ENCODE assay signal across 1 cellular context in the genomic region with DNA sequence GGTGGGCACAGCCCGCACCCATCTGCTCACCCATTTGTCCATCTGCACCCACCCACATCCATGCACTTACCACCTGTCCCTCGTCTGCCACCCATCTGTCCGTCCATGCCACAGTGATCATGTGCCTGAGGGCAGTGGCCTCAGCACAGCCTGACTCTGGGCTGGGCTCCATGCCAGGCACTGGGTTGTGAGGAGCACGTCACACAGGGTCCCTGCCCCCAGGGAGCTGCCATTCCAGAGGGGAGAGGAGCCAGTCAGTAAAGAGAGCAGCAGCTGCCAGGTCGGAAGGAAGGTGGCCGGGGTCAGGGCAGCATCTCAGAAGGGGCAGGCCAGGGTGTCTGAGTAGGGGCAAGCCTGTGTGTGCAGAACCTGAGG.
TF ChIP-seq lines count a peak whose summit lies in the region.

No MANE protein-coding gene starts in this region.

TF ChIP-seq in K562, 482 proteins besides CTCF, POLR2A, EP300 and RAD21:
- no peak for TF ChIP-seq HMGN3 (IDR thresholded peaks at IDR 0.05; ENCODE audit: borderline replicate concordance, extremely low read depth, insufficient read length, low read depth, low read length)
- TF ChIP-seq GATA2 (CRISPR knock-in tag; IDR thresholded peaks at IDR 0.05): no peak
- peak; percentile 53; the same call in 1 of the 2 replicates for TF ChIP-seq POLR2G (IDR thresholded peaks at IDR 0.05; ENCODE audit: low read depth, low read length)
- TF ChIP-seq, protein P1, sequence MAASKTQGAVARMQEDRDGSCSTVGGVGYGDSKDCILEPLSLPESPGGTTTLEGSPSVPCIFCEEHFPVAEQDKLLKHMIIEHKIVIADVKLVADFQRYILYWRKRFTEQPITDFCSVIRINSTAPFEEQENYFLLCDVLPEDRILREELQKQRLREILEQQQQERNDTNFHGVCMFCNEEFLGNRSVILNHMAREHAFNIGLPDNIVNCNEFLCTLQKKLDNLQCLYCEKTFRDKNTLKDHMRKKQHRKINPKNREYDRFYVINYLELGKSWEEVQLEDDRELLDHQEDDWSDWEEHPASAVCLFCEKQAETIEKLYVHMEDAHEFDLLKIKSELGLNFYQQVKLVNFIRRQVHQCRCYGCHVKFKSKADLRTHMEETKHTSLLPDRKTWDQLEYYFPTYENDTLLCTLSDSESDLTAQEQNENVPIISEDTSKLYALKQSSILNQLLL (CRISPR knock-in tag; IDR thresholded peaks at IDR 0.05; ENCODE audit: borderline replicate concordance): no peak
- no peak for TF ChIP-seq ZNF124 (CRISPR knock-in tag; IDR thresholded peaks at IDR 0.05)
- TF ChIP-seq, protein P2, sequence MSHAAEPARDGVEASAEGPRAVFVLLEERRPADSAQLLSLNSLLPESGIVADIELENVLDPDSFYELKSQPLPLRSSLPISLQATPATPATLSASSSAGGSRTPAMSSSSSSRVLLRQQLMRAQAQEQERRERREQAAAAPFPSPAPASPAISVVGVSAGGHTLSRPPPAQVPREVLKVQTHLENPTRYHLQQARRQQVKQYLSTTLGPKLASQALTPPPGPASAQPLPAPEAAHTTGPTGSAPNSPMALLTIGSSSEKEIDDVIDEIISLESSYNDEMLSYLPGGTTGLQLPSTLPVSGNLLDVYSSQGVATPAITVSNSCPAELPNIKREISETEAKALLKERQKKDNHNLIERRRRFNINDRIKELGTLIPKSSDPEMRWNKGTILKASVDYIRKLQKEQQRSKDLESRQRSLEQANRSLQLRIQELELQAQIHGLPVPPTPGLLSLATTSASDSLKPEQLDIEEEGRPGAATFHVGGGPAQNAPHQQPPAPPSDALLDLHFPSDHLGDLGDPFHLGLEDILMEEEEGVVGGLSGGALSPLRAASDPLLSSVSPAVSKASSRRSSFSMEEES (CRISPR knock-in tag; IDR thresholded peaks at IDR 0.05): no peak
